In genomic region chr1:179082308-179083030, GRCh38 we compare ENCODE assay signal across 8 cellular contexts. TPM values are rescaled to one million over a fixed set of nuclear protein-coding genes. Genes with fewer than 3 reads are reported as not detected.
DNase-seq lines count a peak whose midpoint lies in the region; ATAC-seq and TF ChIP-seq lines count a peak whose summit lies in the region.

No MANE protein-coding gene starts in this region.

- peaks cover 0 to 5% (median 0%) of the 10 kb centered on the region in 3 donors for H3K36me3 Mint-ChIP-seq in naive thymus-derived CD8-positive, alpha-beta T cell

- 0% methylated on average over 17 to 22 of the region's 54 CpGs for WGBS in thyroid gland, 2 donors

- peak; percentile 11 for ATAC-seq in HG02623 (IDR thresholded peaks at IDR 0.05; ENCODE audit: unreplicated experiment)
- peak; percentile 29 to 31 for ATAC-seq in naive thymus-derived CD8-positive, alpha-beta T cell

- peak; percentile 46 for TF ChIP-seq POLR2A in erythroblast (IDR thresholded peaks at IDR 0.05; ENCODE audit: low read length)
- TF ChIP-seq POLR2A in thyroid gland (IDR thresholded peaks at IDR 0.05), result no peak

- intact Hi-C loops in thyroid gland (cut with DNase I), result loop anchor here (5.0 kb wide), 1 partner anchor 285 kb away; the partner anchor contains the start of gene AXDND1

- no peaks in the 10 kb centered on the region for H3K9me3 Mint-ChIP-seq in naive thymus-derived CD8-positive, alpha-beta T cell

- no peaks in the 10 kb centered on the region for H3K27me3 ChIP-seq in thyroid gland

- peak overlapping the region; percentile 90 to 98 (median 96) for H3K4me3 Mint-ChIP-seq in naive thymus-derived CD8-positive, alpha-beta T cell

- peaks cover 0 to 3% of the 10 kb centered on the region in 2 donors for H3K36me3 ChIP-seq in thyroid gland

- H3K27ac Mint-ChIP-seq in naive thymus-derived CD8-positive, alpha-beta T cell, result peak overlapping the region; percentile 86 to 97 (median 94)

- TF ChIP-seq CTCF in thyroid gland (IDR thresholded peaks at IDR 0.05), result no peak

- no peaks in the 10 kb centered on the region for H3K9me3 ChIP-seq in thyroid gland

- POLR2A ChIA-PET in naive thymus-derived CD8-positive, alpha-beta T cell (lab: Charles Lee), result interaction anchor here (0.7 to 2.0 kb wide), 6 partner anchors 55 to 283 kb away, joined by 3 to 12 read pairs (median 3); partner anchors contain the start of genes AXDND1, FAM20B and SOAT1

- H3K4me3 ChIP-seq in thyroid gland (replicated peaks in 1 of 3), result peak overlapping the region; percentile 58 to 99 (median 84)

- peak overlapping the region; percentile 76 to 83 (median 80) for H3K27ac ChIP-seq in thyroid gland

- H3K4me1 ChIP-seq in thyroid gland, result peaks cover 13 to 15% of the 10 kb centered on the region in 2 donors

- no peaks in the 10 kb centered on the region for H3K27me3 Mint-ChIP-seq in naive thymus-derived CD8-positive, alpha-beta T cell

- DNase-seq in NCI-H2227 (lab: John Stamatoyannopoulos, UW; ENCODE audit: unreplicated experiment) (peak; percentile 47), NCI-H2227 treated with DMSO at 0.1 percent for 48 hours (lab: John Stamatoyannopoulos, UW) (no peak), NCI-H1092 treated with DMSO at 0.1 percent for 48 hours (lab: John Stamatoyannopoulos, UW) (peak; percentile 52), erythroblast (lab: John Stamatoyannopoulos, UW) (peak; percentile 66 to 69), thyroid gland (peak; percentile 42 to 47)
- DNase-seq in activated CD8-positive, alpha-beta memory T cell treated with anti-CD3 and anti-CD28 coated beads for 24 hours, result peak; percentile 76
- peak in 8 of 10 donors; percentile 14 to 36 (median 30) for DNase-seq in naive thymus-derived CD8-positive, alpha-beta T cell

- peaks cover 15 to 44% (median 30%) of the 10 kb centered on the region in 4 donors for H3K4me1 Mint-ChIP-seq in naive thymus-derived CD8-positive, alpha-beta T cell

RNA-seq across cellular contexts. Expression of gene TOR3A, which starts 0.6 kb away (rescaled TPM):
- 10 to 100 TPM; 21.5 to 25.1 TPM for total RNA-seq in naive thymus-derived CD8-positive, alpha-beta T cell
- 10 to 100 TPM; 27.6 to 40.5 (median 29.4) TPM for polyA plus RNA-seq in naive thymus-derived CD8-positive, alpha-beta T cell
- 10 to 100 TPM; 30.0 to 57.4 (median 45.2) TPM for total RNA-seq in thyroid gland

RNA-seq across cellular contexts. Expression of gene FAM20B, which starts 56.8 kb away (rescaled TPM):
- total RNA-seq in naive thymus-derived CD8-positive, alpha-beta T cell, result 10 to 100 TPM; 22.7 to 23.7 TPM
- 1 to 10 TPM; 5.1 to 7.7 (median 7.5) TPM for polyA plus RNA-seq in naive thymus-derived CD8-positive, alpha-beta T cell
- total RNA-seq in thyroid gland, result 10 to 100 TPM; 24.3 to 39.2 (median 30.6) TPM
